ENCODE assay signal across 8 cellular contexts in genomic region chr5:146426853-146427618, GRCh38. TPM values are rescaled to one million over a fixed set of nuclear protein-coding genes. Genes with fewer than 3 reads are reported as not detected.
DNase-seq lines count a peak whose midpoint lies in the region; ATAC-seq, FAIRE-seq and TF ChIP-seq lines count a peak whose summit lies in the region.

No MANE protein-coding gene starts in this region.

- H3K27me3 Mint-ChIP-seq in astrocyte (ENCODE audit: low read depth, unreplicated experiment): peaks cover 23% of the 10 kb centered on the region

- peak; percentile 45 to 60 for ATAC-seq in activated naive CD4-positive, alpha-beta T cell treated with anti-CD3 and anti-CD28 coated beads, Interleukin-2, amount 50 U/mL, for 72 hours
- peak; percentile 69 for ATAC-seq in HG02571 (IDR thresholded peaks at IDR 0.05; ENCODE audit: unreplicated experiment)

- no peaks in the 10 kb centered on the region for H3K4me1 Mint-ChIP-seq in astrocyte (ENCODE audit: low read depth, unreplicated experiment)

- no peaks in the 10 kb centered on the region for H3K4me1 ChIP-seq in astrocyte (ENCODE audit: insufficient read depth, low read length)

- no peak overlapping the region for H3K4me3 Mint-ChIP-seq in astrocyte (ENCODE audit: unreplicated experiment)

- H3K27ac ChIP-seq in astrocyte (ENCODE audit: low read depth, low read length): no peak overlapping the region

- H3K9ac ChIP-seq in astrocyte (ENCODE audit: low read length): no peak overlapping the region

- no peaks in the 10 kb centered on the region for H3K79me2 ChIP-seq in astrocyte (ENCODE audit: insufficient read depth, low read length)

- peak; percentile 71 for TF ChIP-seq CTCF in astrocyte (IDR thresholded peaks at IDR 0.05; ENCODE audit: insufficient read depth, low read depth, low read length)

- DNase-seq in activated naive CD4-positive, alpha-beta T cell treated with anti-CD3 and anti-CD28 coated beads, Interleukin-2, amount 50 U/mL, for 72 hours (ENCODE audit: low spot score in 2 of 2): no peak
- no peak for DNase-seq in activated naive CD4-positive, alpha-beta T cell (lab: John Stamatoyannopoulos, UW)
- DNase-seq in NCI-H2196 (lab: John Stamatoyannopoulos, UW; ENCODE audit: unreplicated experiment): peak; percentile 69
- DNase-seq in astrocyte (ENCODE audit: low read depth): peak; percentile 21
- DNase-seq in iPS-NIHi11 (ENCODE audit: low spot score): peak; percentile 56
- DNase-seq in superior temporal gyrus (ENCODE audit: extremely low spot score): peak; percentile 75
- DNase-seq in effector CD4-positive, alpha-beta T cell: no peak

- H3K36me3 ChIP-seq in astrocyte (ENCODE audit: insufficient read depth, low read length): no peaks in the 10 kb centered on the region

- H3K36me3 Mint-ChIP-seq in activated naive CD4-positive, alpha-beta T cell treated with anti-CD3 and anti-CD28 coated beads, Interleukin-2, amount 50 U/mL, for 72 hours: no peaks in the 10 kb centered on the region
- no peaks in the 10 kb centered on the region for H3K36me3 Mint-ChIP-seq in astrocyte (ENCODE audit: low read depth, unreplicated experiment)

- H3K4me2 ChIP-seq in astrocyte (ENCODE audit: low read length): no peak overlapping the region

- H3K9me3 ChIP-seq in astrocyte (ENCODE audit: insufficient read depth, low read depth, low read length): no peaks in the 10 kb centered on the region

- H4K20me1 ChIP-seq in astrocyte (ENCODE audit: insufficient read depth, low read length): no peaks in the 10 kb centered on the region

- no peaks in the 10 kb centered on the region for H3K9me3 Mint-ChIP-seq in activated naive CD4-positive, alpha-beta T cell treated with anti-CD3 and anti-CD28 coated beads, Interleukin-2, amount 50 U/mL, for 72 hours
- H3K9me3 Mint-ChIP-seq in astrocyte (ENCODE audit: unreplicated experiment): peaks cover 4% of the 10 kb centered on the region

- peak; percentile 89 for FAIRE-seq in astrocyte (lab: Jason Lieb, UNC)

- H3K4me3 ChIP-seq in astrocyte (ENCODE audit: insufficient read depth, low read depth, low read length): no peak overlapping the region

- H2AFZ ChIP-seq in astrocyte (ENCODE audit: low read depth, low read length): no peak overlapping the region

- H3K27me3 ChIP-seq in astrocyte (ENCODE audit: insufficient read depth, low read length): peaks cover 10% of the 10 kb centered on the region

- no peak overlapping the region for H3K27ac Mint-ChIP-seq in activated naive CD4-positive, alpha-beta T cell treated with anti-CD3 and anti-CD28 coated beads, Interleukin-2, amount 50 U/mL, for 72 hours
- H3K27ac Mint-ChIP-seq in astrocyte (ENCODE audit: unreplicated experiment): no peak overlapping the region

RNA-seq across cellular contexts. Expression of gene TCERG1, which starts 20.1 kb away (rescaled TPM):
- 100 to 1,000 TPM; 125 to 129 TPM for total RNA-seq in activated naive CD4-positive, alpha-beta T cell treated with anti-CD3 and anti-CD28 coated beads, Interleukin-2, amount 50 U/mL, for 72 hours
- 53.1 and 66.0 TPM in 2 replicates for total RNA-seq in astrocyte

Comparison
In these comparisons a context has a peak if more than half of its experiments do, and no peak if none do; other contexts are left out.
1. DNase-seq: peak in NCI-H2196 (single experiment), astrocyte (single experiment), iPS-NIHi11 (single experiment) and superior temporal gyrus (single experiment); none in activated naive CD4-positive, alpha-beta T cell treated with anti-CD3 and anti-CD28 coated beads, Interleukin-2, amount 50 U/mL, for 72 hours (0 of 2), activated naive CD4-positive, alpha-beta T cell (0 of 4) and effector CD4-positive, alpha-beta T cell (single experiment).